ENCODE assay signal across 8 cellular contexts in the genomic region with DNA sequence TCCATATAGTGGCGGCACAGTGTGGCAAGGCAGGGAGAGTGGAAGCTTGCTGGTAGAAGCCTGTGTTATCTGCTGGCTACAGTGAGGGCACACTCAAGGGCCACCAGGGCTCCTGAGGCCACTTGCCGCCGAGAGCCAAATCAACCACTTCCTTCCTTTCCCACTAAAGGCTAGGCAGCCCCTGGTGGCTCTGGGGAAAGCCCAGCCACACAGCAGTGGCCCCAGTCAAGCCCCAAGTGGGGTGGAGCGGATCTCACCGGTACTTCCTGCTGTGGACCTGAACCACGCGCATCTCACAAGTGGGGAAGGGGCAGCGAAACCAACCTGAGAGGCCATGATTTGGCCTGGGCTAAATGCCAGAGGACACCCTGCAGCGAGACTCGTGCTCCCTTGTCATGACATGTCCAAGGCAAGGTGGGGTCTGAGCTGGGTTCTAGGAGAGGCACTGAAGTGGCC. TPM values are rescaled to one million over a fixed set of nuclear protein-coding genes. Genes with fewer than 3 reads are reported as not detected.
DNase-seq lines count a peak whose midpoint lies in the region; ATAC-seq, FAIRE-seq and TF ChIP-seq lines count a peak whose summit lies in the region.
"Had no signal": no experiment of that assay in that cellular context is flagged by ENCODE, and none has a peak within 500 bp of the region (broad histone marks: within the 10 kb centered on the region; RNA-seq: fewer than 3 reads in every experiment).

No MANE protein-coding gene starts in this region.

- no peaks in the 10 kb centered on the region for H3K36me3 ChIP-seq in Loucy (ENCODE audit: insufficient read depth, low read length)
- H3K36me3 ChIP-seq in small intestine (ENCODE audit: control insufficient read depth in 2 of 2, insufficient read depth in 2 of 2, low read length in 2 of 2): no peaks in the 10 kb centered on the region

- peaks cover 52% of the 10 kb centered on the region for H4K20me1 ChIP-seq in Loucy (ENCODE audit: insufficient read depth, low read length, poor library complexity, severe bottlenecking)

- ATAC-seq in GM18511 (IDR thresholded peaks at IDR 0.05; ENCODE audit: unreplicated experiment) (peak; percentile 62), HG03095 (IDR thresholded peaks at IDR 0.05; ENCODE audit: unreplicated experiment) (no peak), HG02973 (IDR thresholded peaks at IDR 0.05; ENCODE audit: unreplicated experiment) (no peak)

- peak overlapping the region; percentile 17 to 22 for H3K27ac ChIP-seq in small intestine (ENCODE audit: low read depth in 1 of 2, low read length in 1 of 2)

- no peak overlapping the region for H2AFZ ChIP-seq in Loucy (ENCODE audit: low read length)

- no peaks in the 10 kb centered on the region for H3F3A ChIP-seq in Loucy (ENCODE audit: low read depth)

- peaks cover 95% of the 10 kb centered on the region for H3K79me2 ChIP-seq in Loucy (ENCODE audit: insufficient read depth, low read length)

- peak; percentile 12 for DNase-seq in activated CD8-positive, alpha-beta memory T cell treated with anti-CD3 and anti-CD28 coated beads, Interleukin-2, amount 50 U/mL, for 1 hour (ENCODE audit: extremely low read depth)
- DNase-seq in small intestine (no peak), SHP77 (lab: John Stamatoyannopoulos, UW) (no peak)
- DNase-seq: foreskin melanocyte had no signal

- H3K27me3 ChIP-seq in Loucy (ENCODE audit: insufficient read depth, low read length, poor library complexity, severe bottlenecking) (no peaks in the 10 kb centered on the region), small intestine (ENCODE audit: control insufficient read depth in 2 of 2, insufficient read depth in 2 of 2, low read length in 2 of 2) (no peaks in the 10 kb centered on the region)

- peak overlapping the region; percentile 61 for H3K9ac ChIP-seq in Loucy (ENCODE audit: low read depth, low read length, poor library complexity, severe bottlenecking)

- peaks cover 62% of the 10 kb centered on the region for H3K4me1 ChIP-seq in Loucy (ENCODE audit: insufficient read depth, low read length, poor library complexity, severe bottlenecking)
- H3K4me1 ChIP-seq in small intestine (ENCODE audit: control insufficient read depth in 2 of 2, insufficient read depth in 1 of 2, low read depth in 1 of 2, low read length in 1 of 2): no peaks in the 10 kb centered on the region

- no peak for FAIRE-seq in small intestine (lab: Jason Lieb, UNC)

- peak; percentile 24; the same call in 1 of the 2 replicates for TF ChIP-seq CTCF in Loucy (conservative IDR thresholded peaks at IDR 0.05; ENCODE audit: low read length)

- H3K4me2 ChIP-seq in Loucy (ENCODE audit: low read depth, low read length, poor library complexity, severe bottlenecking): peak overlapping the region; percentile 80

- H3K9me3 ChIP-seq in Loucy (ENCODE audit: insufficient read depth, low read depth, low read length): no peaks in the 10 kb centered on the region
- H3K9me3 ChIP-seq in small intestine (ENCODE audit: control insufficient read depth, low read depth): no peaks in the 10 kb centered on the region

- H3K4me3 ChIP-seq in Loucy (ENCODE audit: low read length, poor library complexity, severe bottlenecking) (peak overlapping the region; percentile 61), small intestine (ENCODE audit: low read depth in 1 of 2, low read length in 2 of 2) (no peak overlapping the region)

- no peaks in the 10 kb centered on the region for H3K9me2 ChIP-seq in Loucy (replicated peaks; ENCODE audit: low read depth, low read length)

- WGBS in small intestine, 3 donors: 58 to 71% (median 65%) methylated on average over 10 of the region's 10 CpGs

RNA-seq across cellular contexts. Expression of a gene that starts 21.9 kb away (rescaled TPM):
- 10 to 100 TPM; 14.5 to 19.6 (median 17.8) TPM for polyA plus RNA-seq in small intestine

RNA-seq across cellular contexts. Expression of a gene that starts 33.8 kb away (rescaled TPM):
- 1 to 10 TPM; 4.6 to 5.5 (median 5.4) TPM for polyA plus RNA-seq in small intestine

RNA-seq across cellular contexts. Expression of a gene that starts 51.9 kb away (rescaled TPM):
- polyA plus RNA-seq in small intestine: 10 to 100 TPM in 1 of 3 donors, 1 to 10 TPM in 2; 9.8 to 25.4 (median 10.0) TPM
